27 cellular contexts compared by ENCODE assay signal in the genomic region with DNA sequence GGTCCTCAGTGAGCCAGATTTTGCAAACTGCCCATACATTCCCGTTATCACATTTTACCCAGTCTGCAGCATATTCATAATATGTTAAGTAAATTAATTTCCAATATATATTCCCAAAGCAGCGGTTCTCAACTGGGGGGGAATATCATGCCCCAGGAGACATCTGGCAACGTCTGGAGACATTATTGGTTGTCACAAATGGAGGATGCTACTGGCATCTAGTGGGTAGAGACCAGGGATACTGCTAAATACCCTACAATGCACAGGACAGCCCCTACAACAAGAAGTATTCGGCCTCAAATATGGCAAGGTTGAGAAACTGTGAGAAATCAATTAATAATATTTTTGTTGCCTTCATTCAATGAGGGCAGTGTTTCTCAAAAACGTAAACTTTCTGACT.
"Had no signal": no experiment of that assay in that cellular context is flagged by ENCODE, and none has a peak within 500 bp of the region (broad histone marks: within the 10 kb centered on the region; RNA-seq: fewer than 3 reads in every experiment).

No MANE protein-coding gene starts in this region.

- H3K27me3 Mint-ChIP-seq: activated CD8-positive, alpha-beta memory T cell treated with anti-CD3 and anti-CD28 coated beads, Interleukin-2, amount 10 ng/mL, durations not matched to agents 7 days and 5 days; dendritic cell treated with granulocyte-macrophage colony-stimulating factor and Interleukin-4, amounts not matched to agents 40 ng/mL and 50 ng/mL, for 4 days had no signal

- H3K4me1 ChIP-seq: adrenal gland, esophagus muscularis mucosa, vagina had no signal

- H2AFZ ChIP-seq: parathyroid adenoma had no signal

- H3K4me1 Mint-ChIP-seq: activated CD4-positive, alpha-beta T cell treated with anti-CD3 and anti-CD28 coated beads for 36 hours; activated CD8-positive, alpha-beta memory T cell treated with anti-CD3 and anti-CD28 coated beads, Interleukin-2, amount 10 ng/mL, durations not matched to agents 7 days and 5 days; activated naive CD8-positive, alpha-beta T cell treated with anti-CD3 and anti-CD28 coated beads for 36 hours; naive thymus-derived CD4-positive, alpha-beta T cell had no signal

- H3K9me3 ChIP-seq: adrenal gland, ascending aorta, esophagus muscularis mucosa, heart right ventricle, spleen, thoracic aorta, upper lobe of left lung, vagina had no signal

- H3K4me3 Mint-ChIP-seq: activated CD4-positive, alpha-beta T cell treated with anti-CD3 and anti-CD28 coated beads for 36 hours; activated CD8-positive, alpha-beta memory T cell treated with anti-CD3 and anti-CD28 coated beads, Interleukin-2, amount 10 ng/mL, durations not matched to agents 7 days and 5 days; activated CD8-positive, alpha-beta T cell treated with anti-CD3 and anti-CD28 coated beads, Interleukin-2, amount 10 ng/mL, durations not matched to agents 7 days and 5 days; activated naive CD8-positive, alpha-beta T cell treated with anti-CD3 and anti-CD28 coated beads for 36 hours; dendritic cell treated with granulocyte-macrophage colony-stimulating factor and Interleukin-4, amounts not matched to agents 40 ng/mL and 50 ng/mL, for 4 days; naive thymus-derived CD4-positive, alpha-beta T cell; T-helper 2 cell treated with Interferon-gamma antibody and Interleukin-4, amounts not matched to agents 5 μg/mL and 100 μg/mL, for 36 hours had no signal

- DNase-seq: activated CD4-positive, alpha-beta T cell treated with anti-CD3 and anti-CD28 coated beads for 36 hours; activated CD4-positive, CD25-positive, alpha-beta regulatory T cell; activated CD8-positive, alpha-beta memory T cell treated with anti-CD3 and anti-CD28 coated beads, Interleukin-2, amount 10 ng/mL, durations not matched to agents 7 days and 5 days; activated CD8-positive, alpha-beta T cell treated with anti-CD3 and anti-CD28 coated beads, Interleukin-2, amount 10 ng/mL, durations not matched to agents 7 days and 5 days; activated naive CD8-positive, alpha-beta T cell treated with anti-CD3 and anti-CD28 coated beads for 36 hours; activated T-cell treated with anti-CD3 and anti-CD28 coated beads, Interleukin-2, amount 50 U/mL, for 48 hours; adrenal gland; brain microvascular endothelial cell; effector CD4-positive, alpha-beta T cell; foreskin melanocyte; heart right ventricle; left ventricle myocardium superior; naive thymus-derived CD4-positive, alpha-beta T cell; occipital lobe; right cardiac atrium; spleen; stimulated activated naive CD4-positive, alpha-beta T cell; upper lobe of left lung had no signal

- H3K4me3 ChIP-seq: adrenal gland, ascending aorta, esophagus muscularis mucosa, thoracic aorta, upper lobe of left lung, vagina had no signal

- H3K9ac ChIP-seq: parathyroid adenoma had no signal

- H3K79me2 ChIP-seq: parathyroid adenoma had no signal

- H3K27me3 ChIP-seq: adrenal gland, ascending aorta, brain microvascular endothelial cell, esophagus muscularis mucosa, heart right ventricle, spleen, upper lobe of left lung, vagina had no signal

- H3K27ac Mint-ChIP-seq: activated CD4-positive, alpha-beta T cell treated with anti-CD3 and anti-CD28 coated beads for 36 hours; activated CD8-positive, alpha-beta memory T cell treated with anti-CD3 and anti-CD28 coated beads, Interleukin-2, amount 10 ng/mL, durations not matched to agents 7 days and 5 days; activated CD8-positive, alpha-beta T cell treated with anti-CD3 and anti-CD28 coated beads, Interleukin-2, amount 10 ng/mL, durations not matched to agents 7 days and 5 days; activated naive CD8-positive, alpha-beta T cell treated with anti-CD3 and anti-CD28 coated beads for 36 hours; activated T-helper 2 cell treated with anti-CD3 and anti-CD28 coated beads, Interferon-gamma antibody, Interleukin-2, Interleukin-4, amounts not matched to agents 10 μg/mL and 5 μg/mL and 100 μg/mL, durations not matched to agents 14 hours and 24 hours and 36 hours; dendritic cell treated with granulocyte-macrophage colony-stimulating factor and Interleukin-4, amounts not matched to agents 40 ng/mL and 50 ng/mL, for 4 days; naive thymus-derived CD4-positive, alpha-beta T cell; T-helper 2 cell treated with Interferon-gamma antibody and Interleukin-4, amounts not matched to agents 5 μg/mL and 100 μg/mL, for 36 hours had no signal

- H3K36me3 ChIP-seq: adrenal gland, ascending aorta, brain microvascular endothelial cell, esophagus muscularis mucosa, heart right ventricle, spleen, thoracic aorta, upper lobe of left lung, vagina had no signal

- H3K9me3 Mint-ChIP-seq: activated naive CD8-positive, alpha-beta T cell treated with anti-CD3 and anti-CD28 coated beads for 36 hours; activated T-helper 2 cell treated with anti-CD3 and anti-CD28 coated beads, Interferon-gamma antibody, Interleukin-2, Interleukin-4, amounts not matched to agents 10 μg/mL and 5 μg/mL and 100 μg/mL, durations not matched to agents 14 hours and 24 hours and 36 hours; dendritic cell treated with granulocyte-macrophage colony-stimulating factor and Interleukin-4, amounts not matched to agents 40 ng/mL and 50 ng/mL, for 4 days; neural crest cell; T-helper 2 cell treated with Interferon-gamma antibody and Interleukin-4, amounts not matched to agents 5 μg/mL and 100 μg/mL, for 36 hours had no signal

- H3K36me3 Mint-ChIP-seq: activated CD8-positive, alpha-beta memory T cell treated with anti-CD3 and anti-CD28 coated beads, Interleukin-2, amount 10 ng/mL, durations not matched to agents 7 days and 5 days; activated naive CD8-positive, alpha-beta T cell treated with anti-CD3 and anti-CD28 coated beads for 36 hours; naive thymus-derived CD4-positive, alpha-beta T cell had no signal

- ATAC-seq: activated CD4-positive, alpha-beta T cell treated with anti-CD3 and anti-CD28 coated beads for 36 hours; activated CD8-positive, alpha-beta memory T cell treated with anti-CD3 and anti-CD28 coated beads, Interleukin-2, amount 10 ng/mL, durations not matched to agents 7 days and 5 days; activated CD8-positive, alpha-beta T cell treated with anti-CD3 and anti-CD28 coated beads, Interleukin-2, amount 10 ng/mL, durations not matched to agents 7 days and 5 days; heart right ventricle; left ventricle myocardium superior; naive thymus-derived CD4-positive, alpha-beta T cell; right cardiac atrium had no signal

- H3K27ac ChIP-seq: adrenal gland, ascending aorta, brain microvascular endothelial cell, esophagus muscularis mucosa, heart right ventricle, parathyroid adenoma, spleen, thoracic aorta, upper lobe of left lung, vagina had no signal
